1 cellular context compared by ENCODE assay signal in the genomic region with DNA sequence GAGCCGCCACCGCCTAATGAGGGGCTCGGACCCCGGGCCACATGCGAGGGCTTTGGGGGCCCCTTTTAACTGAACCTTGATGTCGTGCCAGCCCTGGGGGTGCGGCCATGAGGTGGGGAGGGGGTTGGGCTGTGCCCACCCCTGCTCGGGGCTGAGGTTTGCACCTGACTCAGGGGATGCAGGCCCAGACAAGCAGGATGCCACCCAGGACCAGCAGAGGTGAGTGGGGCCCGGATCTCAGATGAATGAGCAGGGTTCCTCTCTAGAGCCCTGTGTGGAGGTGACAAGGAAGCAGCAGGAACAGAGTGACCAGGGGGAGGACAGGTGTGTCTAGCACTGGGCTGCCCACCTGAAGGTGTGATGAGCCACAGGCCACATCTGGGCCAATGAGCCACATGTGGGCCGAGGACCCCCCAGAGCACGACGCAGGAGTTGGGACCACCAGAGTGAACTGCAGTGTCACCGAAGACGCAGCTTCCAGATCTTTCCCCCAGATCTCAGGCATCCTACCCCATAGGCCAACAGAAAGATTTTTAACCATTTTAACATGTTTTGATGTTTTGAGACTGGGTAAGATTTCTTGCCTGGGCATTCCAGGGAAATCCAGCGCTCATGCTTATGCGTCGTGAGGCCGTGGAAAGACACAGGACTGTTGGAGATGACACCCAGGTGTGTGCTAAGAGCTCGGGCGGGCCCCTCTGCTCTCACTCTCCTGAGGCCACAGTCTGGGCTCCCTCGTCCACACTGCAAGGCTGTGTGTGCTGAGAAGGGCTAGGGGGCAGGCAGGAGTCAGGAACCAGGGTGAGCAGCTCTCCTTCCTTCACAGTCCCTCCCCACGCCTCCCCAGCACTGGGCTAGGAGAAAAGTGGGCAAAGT.
TF ChIP-seq lines count a peak whose summit lies in the region.

No MANE protein-coding gene starts in this region.

TF ChIP-seq in WTC11, 78 proteins besides CTCF, POLR2A, EP300 and RAD21:
- TF ChIP-seq CBFB (CRISPR knock-in tag; IDR thresholded peaks at IDR 0.05; ENCODE audit: low read depth) (no peak), PRRX2 (CRISPR knock-in tag; IDR thresholded peaks at IDR 0.05) (no peak)
